ENCODE assay signal across 17 cellular contexts in the genomic region with DNA sequence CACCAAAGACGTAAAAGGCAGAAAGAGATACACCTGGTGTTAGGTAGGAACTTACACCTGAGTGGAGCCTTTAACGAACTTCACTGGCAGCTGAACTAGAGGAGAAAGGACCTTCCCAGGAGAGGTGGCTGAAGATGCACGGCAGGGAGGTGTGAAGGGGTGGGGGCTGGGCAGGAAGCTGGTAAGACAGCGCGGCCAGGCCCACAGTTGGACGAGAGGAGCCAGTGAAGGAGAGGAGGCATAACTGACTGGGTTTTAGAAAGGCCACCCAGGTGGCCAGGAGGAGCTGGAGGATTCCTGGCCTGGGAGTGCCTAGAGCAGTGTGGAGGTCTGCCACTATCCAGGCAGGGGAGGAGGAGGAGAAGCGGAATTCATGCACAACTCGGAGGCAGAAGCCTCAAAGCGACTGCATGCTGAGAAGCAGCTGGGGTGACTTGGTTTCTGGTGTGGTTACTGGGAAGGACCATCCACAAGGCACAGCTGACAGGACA.
"Had no signal": no experiment of that assay in that cellular context is flagged by ENCODE, and none has a peak within 500 bp of the region (broad histone marks: within the 10 kb centered on the region; RNA-seq: fewer than 3 reads in every experiment).

No MANE protein-coding gene starts in this region.

- DNase-seq: activated CD4-positive, alpha-beta memory T cell treated with anti-CD3 and anti-CD28 coated beads, Interleukin-2, amount 10 ng/mL, durations not matched to agents 7 days and 5 days; activated CD4-positive, alpha-beta T cell treated with anti-CD3 and anti-CD28 coated beads for 36 hours; activated effector memory CD4-positive, alpha-beta T cell treated with Interleukin-2 at 50 U/mL for 16 hours; activated T-cell treated with anti-CD3 and anti-CD28 coated beads, Interleukin-2, amount 50 U/mL, for 1 hour; amniotic stem cell; body of pancreas; dermis blood vessel endothelial cell; immature natural killer cell; left cardiac atrium; ovary; stimulated activated CD4-positive, alpha-beta T cell treated with anti-CD3 and anti-CD28 coated beads, Interleukin-15, amount 100 ng/mL, for 24 hours; stimulated activated CD4-positive, alpha-beta T cell treated with anti-CD3 and anti-CD28 coated beads, Interleukin-4, amount 100 ng/mL, for 4 hours; T-helper 1 cell; thyroid gland had no signal

- H3K27me3 Mint-ChIP-seq: activated CD4-positive, alpha-beta memory T cell treated with anti-CD3 and anti-CD28 coated beads, Interleukin-2, amount 10 ng/mL, durations not matched to agents 7 days and 5 days; activated CD4-positive, alpha-beta T cell treated with anti-CD3 and anti-CD28 coated beads for 36 hours had no signal

- H3K27ac Mint-ChIP-seq: activated CD4-positive, alpha-beta memory T cell treated with anti-CD3 and anti-CD28 coated beads, Interleukin-2, amount 10 ng/mL, durations not matched to agents 7 days and 5 days; activated CD4-positive, alpha-beta T cell treated with anti-CD3 and anti-CD28 coated beads for 36 hours had no signal

- H3K4me1 ChIP-seq: body of pancreas, thyroid gland had no signal

- H3K4me3 ChIP-seq: body of pancreas, ovary, thyroid gland had no signal

- H3K27ac ChIP-seq: body of pancreas, ovary, thyroid gland, VCaP had no signal

- H3K27me3 ChIP-seq: body of pancreas, ovary, thyroid gland had no signal

- H3K4me3 Mint-ChIP-seq: activated CD4-positive, alpha-beta memory T cell treated with anti-CD3 and anti-CD28 coated beads, Interleukin-2, amount 10 ng/mL, durations not matched to agents 7 days and 5 days; activated CD4-positive, alpha-beta T cell treated with anti-CD3 and anti-CD28 coated beads for 36 hours; immature natural killer cell had no signal

- H3K9me3 ChIP-seq: ovary, thyroid gland had no signal

- ATAC-seq: activated CD4-positive, alpha-beta T cell treated with anti-CD3 and anti-CD28 coated beads for 36 hours; activated naive CD4-positive, alpha-beta T cell treated with anti-CD3 and anti-CD28 coated beads, Interleukin-2, amount 50 U/mL, for 72 hours; body of pancreas; esophagus mucosa; left cardiac atrium had no signal

- H3K36me3 ChIP-seq: ovary, thyroid gland had no signal
